Comparison of ENCODE assay signal across 1 cellular context in the genomic region with DNA sequence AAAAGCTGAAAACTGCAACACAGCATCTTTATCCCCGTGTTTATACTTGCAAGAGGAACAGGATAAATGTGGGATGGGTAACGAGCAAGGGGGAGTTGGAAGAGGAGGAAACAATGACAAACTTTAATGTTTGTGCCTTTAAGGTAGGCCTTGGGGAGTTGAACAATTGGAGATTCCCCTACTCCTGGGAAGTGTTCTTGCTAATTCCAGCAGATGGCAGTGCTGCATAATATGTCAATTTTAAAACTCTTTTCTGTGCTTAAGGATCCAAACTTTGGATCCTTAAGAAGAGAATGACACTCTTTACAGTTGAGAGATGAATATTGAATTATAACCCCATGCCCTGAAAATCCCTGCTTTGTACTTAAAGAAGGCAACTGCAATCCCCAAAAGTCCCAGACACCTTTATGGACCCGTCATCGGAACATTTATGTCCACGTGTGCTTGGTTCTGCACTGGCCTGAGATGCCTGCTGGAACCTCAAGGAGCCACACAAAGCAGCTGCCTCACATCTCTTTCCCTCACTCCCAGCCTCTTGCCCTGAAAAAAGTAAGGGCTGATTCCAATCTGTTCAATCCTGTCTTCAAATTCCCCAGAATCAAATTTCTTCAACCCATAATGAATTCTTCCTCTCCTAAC.
TF ChIP-seq lines count a peak whose summit lies in the region.

No MANE protein-coding gene starts in this region.

TF ChIP-seq in GM23338, 12 proteins besides CTCF, POLR2A, EP300 and RAD21:
- TF ChIP-seq, protein P1, sequence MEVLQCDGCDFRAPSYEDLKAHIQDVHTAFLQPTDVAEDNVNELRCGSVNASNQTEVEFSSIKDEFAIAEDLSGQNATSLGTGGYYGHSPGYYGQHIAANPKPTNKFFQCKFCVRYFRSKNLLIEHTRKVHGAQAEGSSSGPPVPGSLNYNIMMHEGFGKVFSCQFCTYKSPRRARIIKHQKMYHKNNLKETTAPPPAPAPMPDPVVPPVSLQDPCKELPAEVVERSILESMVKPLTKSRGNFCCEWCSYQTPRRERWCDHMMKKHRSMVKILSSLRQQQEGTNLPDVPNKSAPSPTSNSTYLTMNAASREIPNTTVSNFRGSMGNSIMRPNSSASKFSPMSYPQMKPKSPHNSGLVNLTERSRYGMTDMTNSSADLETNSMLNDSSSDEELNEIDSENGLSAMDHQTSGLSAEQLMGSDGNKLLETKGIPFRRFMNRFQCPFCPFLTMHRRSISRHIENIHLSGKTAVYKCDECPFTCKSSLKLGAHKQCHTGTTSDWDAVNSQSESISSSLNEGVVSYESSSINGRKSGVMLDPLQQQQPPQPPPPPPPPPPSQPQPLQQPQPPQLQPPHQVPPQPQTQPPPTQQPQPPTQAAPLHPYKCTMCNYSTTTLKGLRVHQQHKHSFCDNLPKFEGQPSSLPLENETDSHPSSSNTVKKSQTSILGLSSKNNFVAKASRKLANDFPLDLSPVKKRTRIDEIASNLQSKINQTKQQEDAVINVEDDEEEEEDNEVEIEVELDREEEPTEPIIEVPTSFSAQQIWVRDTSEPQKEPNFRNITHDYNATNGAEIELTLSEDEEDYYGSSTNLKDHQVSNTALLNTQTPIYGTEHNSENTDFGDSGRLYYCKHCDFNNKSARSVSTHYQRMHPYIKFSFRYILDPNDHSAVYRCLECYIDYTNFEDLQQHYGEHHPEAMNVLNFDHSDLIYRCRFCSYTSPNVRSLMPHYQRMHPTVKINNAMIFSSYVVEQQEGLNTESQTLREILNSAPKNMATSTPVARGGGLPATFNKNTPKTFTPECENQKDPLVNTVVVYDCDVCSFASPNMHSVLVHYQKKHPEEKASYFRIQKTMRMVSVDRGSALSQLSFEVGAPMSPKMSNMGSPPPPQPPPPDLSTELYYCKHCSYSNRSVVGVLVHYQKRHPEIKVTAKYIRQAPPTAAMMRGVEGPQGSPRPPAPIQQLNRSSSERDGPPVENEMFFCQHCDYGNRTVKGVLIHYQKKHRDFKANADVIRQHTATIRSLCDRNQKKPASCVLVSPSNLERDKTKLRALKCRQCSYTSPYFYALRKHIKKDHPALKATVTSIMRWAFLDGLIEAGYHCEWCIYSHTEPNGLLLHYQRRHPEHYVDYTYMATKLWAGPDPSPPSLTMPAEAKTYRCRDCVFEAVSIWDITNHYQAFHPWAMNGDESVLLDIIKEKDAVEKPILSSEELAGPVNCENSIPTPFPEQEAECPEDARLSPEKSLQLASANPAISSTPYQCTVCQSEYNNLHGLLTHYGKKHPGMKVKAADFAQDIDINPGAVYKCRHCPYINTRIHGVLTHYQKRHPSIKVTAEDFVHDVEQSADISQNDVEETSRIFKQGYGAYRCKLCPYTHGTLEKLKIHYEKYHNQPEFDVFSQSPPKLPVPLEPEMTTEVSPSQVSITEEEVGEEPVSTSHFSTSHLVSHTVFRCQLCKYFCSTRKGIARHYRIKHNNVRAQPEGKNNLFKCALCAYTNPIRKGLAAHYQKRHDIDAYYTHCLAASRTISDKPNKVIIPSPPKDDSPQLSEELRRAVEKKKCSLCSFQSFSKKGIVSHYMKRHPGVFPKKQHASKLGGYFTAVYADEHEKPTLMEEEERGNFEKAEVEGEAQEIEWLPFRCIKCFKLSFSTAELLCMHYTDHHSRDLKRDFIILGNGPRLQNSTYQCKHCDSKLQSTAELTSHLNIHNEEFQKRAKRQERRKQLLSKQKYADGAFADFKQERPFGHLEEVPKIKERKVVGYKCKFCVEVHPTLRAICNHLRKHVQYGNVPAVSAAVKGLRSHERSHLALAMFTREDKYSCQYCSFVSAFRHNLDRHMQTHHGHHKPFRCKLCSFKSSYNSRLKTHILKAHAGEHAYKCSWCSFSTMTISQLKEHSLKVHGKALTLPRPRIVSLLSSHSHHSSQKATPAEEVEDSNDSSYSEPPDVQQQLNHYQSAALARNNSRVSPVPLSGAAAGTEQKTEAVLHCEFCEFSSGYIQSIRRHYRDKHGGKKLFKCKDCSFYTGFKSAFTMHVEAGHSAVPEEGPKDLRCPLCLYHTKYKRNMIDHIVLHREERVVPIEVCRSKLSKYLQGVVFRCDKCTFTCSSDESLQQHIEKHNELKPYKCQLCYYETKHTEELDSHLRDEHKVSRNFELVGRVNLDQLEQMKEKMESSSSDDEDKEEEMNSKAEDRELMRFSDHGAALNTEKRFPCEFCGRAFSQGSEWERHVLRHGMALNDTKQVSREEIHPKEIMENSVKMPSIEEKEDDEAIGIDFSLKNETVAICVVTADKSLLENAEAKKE (CRISPR knock-in tag; IDR thresholded peaks at IDR 0.05) = no peak
- TF ChIP-seq NANOG (IDR thresholded peaks at IDR 0.05; ENCODE audit: borderline replicate concordance) (no peak), EZH2 (IDR thresholded peaks at IDR 0.05; ENCODE audit: low read depth, unreplicated experiment) (no peak), POLR2AphosphoS5 (IDR thresholded peaks at IDR 0.05; ENCODE audit: low read depth) (no peak), EZH2phosphoT487 (IDR thresholded peaks at IDR 0.05; ENCODE audit: unreplicated experiment) (no peak), ZNF114 (CRISPR knock-in tag; IDR thresholded peaks at IDR 0.05) (no peak), JUNB (IDR thresholded peaks at IDR 0.05; ENCODE audit: unreplicated experiment) (no peak), CREB1 (CRISPR knock-in tag; IDR thresholded peaks at IDR 0.05; ENCODE audit: low read depth) (no peak), STAT1 (IDR thresholded peaks at IDR 0.05; ENCODE audit: unreplicated experiment) (no peak), ZNF331 (CRISPR knock-in tag; IDR thresholded peaks at IDR 0.05; ENCODE audit: low read depth) (no peak)
- TF ChIP-seq, protein P2, sequence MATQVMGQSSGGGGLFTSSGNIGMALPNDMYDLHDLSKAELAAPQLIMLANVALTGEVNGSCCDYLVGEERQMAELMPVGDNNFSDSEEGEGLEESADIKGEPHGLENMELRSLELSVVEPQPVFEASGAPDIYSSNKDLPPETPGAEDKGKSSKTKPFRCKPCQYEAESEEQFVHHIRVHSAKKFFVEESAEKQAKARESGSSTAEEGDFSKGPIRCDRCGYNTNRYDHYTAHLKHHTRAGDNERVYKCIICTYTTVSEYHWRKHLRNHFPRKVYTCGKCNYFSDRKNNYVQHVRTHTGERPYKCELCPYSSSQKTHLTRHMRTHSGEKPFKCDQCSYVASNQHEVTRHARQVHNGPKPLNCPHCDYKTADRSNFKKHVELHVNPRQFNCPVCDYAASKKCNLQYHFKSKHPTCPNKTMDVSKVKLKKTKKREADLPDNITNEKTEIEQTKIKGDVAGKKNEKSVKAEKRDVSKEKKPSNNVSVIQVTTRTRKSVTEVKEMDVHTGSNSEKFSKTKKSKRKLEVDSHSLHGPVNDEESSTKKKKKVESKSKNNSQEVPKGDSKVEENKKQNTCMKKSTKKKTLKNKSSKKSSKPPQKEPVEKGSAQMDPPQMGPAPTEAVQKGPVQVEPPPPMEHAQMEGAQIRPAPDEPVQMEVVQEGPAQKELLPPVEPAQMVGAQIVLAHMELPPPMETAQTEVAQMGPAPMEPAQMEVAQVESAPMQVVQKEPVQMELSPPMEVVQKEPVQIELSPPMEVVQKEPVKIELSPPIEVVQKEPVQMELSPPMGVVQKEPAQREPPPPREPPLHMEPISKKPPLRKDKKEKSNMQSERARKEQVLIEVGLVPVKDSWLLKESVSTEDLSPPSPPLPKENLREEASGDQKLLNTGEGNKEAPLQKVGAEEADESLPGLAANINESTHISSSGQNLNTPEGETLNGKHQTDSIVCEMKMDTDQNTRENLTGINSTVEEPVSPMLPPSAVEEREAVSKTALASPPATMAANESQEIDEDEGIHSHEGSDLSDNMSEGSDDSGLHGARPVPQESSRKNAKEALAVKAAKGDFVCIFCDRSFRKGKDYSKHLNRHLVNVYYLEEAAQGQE (IDR thresholded peaks at IDR 0.05; ENCODE audit: unreplicated experiment) = no peak
- TF ChIP-seq, protein P3, sequence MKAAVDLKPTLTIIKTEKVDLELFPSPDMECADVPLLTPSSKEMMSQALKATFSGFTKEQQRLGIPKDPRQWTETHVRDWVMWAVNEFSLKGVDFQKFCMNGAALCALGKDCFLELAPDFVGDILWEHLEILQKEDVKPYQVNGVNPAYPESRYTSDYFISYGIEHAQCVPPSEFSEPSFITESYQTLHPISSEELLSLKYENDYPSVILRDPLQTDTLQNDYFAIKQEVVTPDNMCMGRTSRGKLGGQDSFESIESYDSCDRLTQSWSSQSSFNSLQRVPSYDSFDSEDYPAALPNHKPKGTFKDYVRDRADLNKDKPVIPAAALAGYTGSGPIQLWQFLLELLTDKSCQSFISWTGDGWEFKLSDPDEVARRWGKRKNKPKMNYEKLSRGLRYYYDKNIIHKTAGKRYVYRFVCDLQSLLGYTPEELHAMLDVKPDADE (IDR thresholded peaks at IDR 0.05) = no peak
